In genomic region chr14:23095196-23096108, GRCh38 we compare ENCODE assay signal across 8 cellular contexts. TPM values are rescaled to one million over a fixed set of nuclear protein-coding genes. Genes with fewer than 3 reads are reported as not detected.
DNase-seq lines count a peak whose midpoint lies in the region; TF ChIP-seq lines count a peak whose summit lies in the region.

TSS of gene C14orf119 (plus strand) at chr14:23095505. CDS start at chr14:23097659, 2,154 bp downstream.

- H3F3A ChIP-seq in MM.1S (ENCODE audit: insufficient read depth, low read length) = no peaks in the 10 kb centered on the region

- no peak within 1 kb of the TSS for H3K27ac Mint-ChIP-seq in H9
- no peak within 1 kb of the TSS for H3K27ac Mint-ChIP-seq in activated naive CD4-positive, alpha-beta T cell treated with anti-CD3 and anti-CD28 coated beads, Interleukin-2, amount 10 ng/mL, durations not matched to agents 7 days and 5 days

- H3K79me2 ChIP-seq in H9 (ENCODE audit: insufficient read depth, low read length) = peaks cover 19% of the 10 kb centered on the region
- H3K79me2 ChIP-seq in MM.1S (ENCODE audit: low read length) = peaks cover 61% of the 10 kb centered on the region
- peaks cover 17% of the 10 kb centered on the region for H3K79me2 ChIP-seq in trophoblast cell (ENCODE audit: control insufficient read depth, insufficient read depth, low read length, poor library complexity)

- H3K4me3 ChIP-seq in MM.1S (ENCODE audit: low read length) = peak within 1 kb of the TSS; percentile 86
- peak within 1 kb of the TSS; percentile 98 for H3K4me3 ChIP-seq in trophoblast cell (ENCODE audit: low read depth, low read length)

- H2BK12ac ChIP-seq in H9 (ENCODE audit: insufficient read length, low read depth, low read length) (peak within 1 kb of the TSS; percentile 77), trophoblast cell (ENCODE audit: low read length) (no peak within 1 kb of the TSS)

- peak within 1 kb of the TSS; percentile 97 for H3K14ac ChIP-seq in H9 (ENCODE audit: insufficient read depth, low read length)
- peak within 1 kb of the TSS; percentile 99 for H3K14ac ChIP-seq in trophoblast cell (ENCODE audit: low read length)

- peak within 1 kb of the TSS; percentile 99 for H3K9ac ChIP-seq in H9 (ENCODE audit: extremely low read depth, insufficient read length, low read length)
- H3K9ac ChIP-seq in MM.1S (ENCODE audit: low read length) = peak within 1 kb of the TSS; percentile 95
- H3K9ac ChIP-seq in trophoblast cell (ENCODE audit: low read length) = peak within 1 kb of the TSS; percentile 100

- no peak within 1 kb of the TSS for H3K23ac ChIP-seq in H9 (ENCODE audit: insufficient read length, low read depth, low read length)
- no peak within 1 kb of the TSS for H3K23ac ChIP-seq in trophoblast cell (ENCODE audit: low read length)

- no peak within 1 kb of the TSS for H2AFZ ChIP-seq in H9 (ENCODE audit: low read length)
- peak within 1 kb of the TSS; percentile 74 for H2AFZ ChIP-seq in MM.1S (ENCODE audit: low read length)
- peak within 1 kb of the TSS; percentile 89 for H2AFZ ChIP-seq in trophoblast cell (ENCODE audit: insufficient read depth, low read length, poor library complexity)

- DNase-seq in GM04504 (ENCODE audit: low read depth) (peak; percentile 99), H9 (peak; percentile 99), MM.1S (peak; percentile 97), head of caudate nucleus (peak; percentile 34 to 100 (median 100)), trophoblast cell (peak; percentile 100), DMS153 treated with DMSO at 0.1 percent for 48 hours (lab: John Stamatoyannopoulos, UW; ENCODE audit: unreplicated experiment) (no peak), NCI-H69 (lab: John Stamatoyannopoulos, UW) (no peak)
- DNase-seq in activated naive CD4-positive, alpha-beta T cell treated with anti-CD3 and anti-CD28 coated beads, Interleukin-2, amount 10 ng/mL, durations not matched to agents 7 days and 5 days = peak; percentile 100

- no peak within 1 kb of the TSS; the same call in 1 of the 2 replicates for H3K4ac ChIP-seq in H9 (ENCODE audit: low read depth, low read length)
- peak within 1 kb of the TSS; percentile 99 for H3K4ac ChIP-seq in trophoblast cell (ENCODE audit: low read depth, low read length)

- no peak within 1 kb of the TSS for H2BK20ac ChIP-seq in H9 (ENCODE audit: low read depth, low read length, poor library complexity, severe bottlenecking)

- H3K9me3 ChIP-seq in H9 (ENCODE audit: control insufficient read depth, low read depth, low read length) = no peaks in the 10 kb centered on the region
- no peaks in the 10 kb centered on the region for H3K9me3 ChIP-seq in MM.1S (replicated peaks; ENCODE audit: insufficient read depth, low read length)
- H3K9me3 ChIP-seq in trophoblast cell (ENCODE audit: insufficient read depth, low read depth, low read length) = no peaks in the 10 kb centered on the region

- intact Hi-C loops in head of caudate nucleus (cut with DNase I) = loop anchor here (10.0 kb wide), 1 partner anchor 209 kb away; the partner anchor contains the start of genes BCL2L2 and PPP1R3E

- H3K79me1 ChIP-seq in H9 (ENCODE audit: insufficient read depth, low read depth, low read length, poor library complexity, severe bottlenecking) (peaks cover 5% of the 10 kb centered on the region), trophoblast cell (ENCODE audit: low read length) (peaks cover 12% of the 10 kb centered on the region)

- H3K4me2 ChIP-seq in H9 (ENCODE audit: insufficient read depth, insufficient read length, low read length) (peak within 1 kb of the TSS; percentile 93), MM.1S (ENCODE audit: low read depth, low read length) (peak within 1 kb of the TSS; percentile 76), trophoblast cell (ENCODE audit: low read length) (peak within 1 kb of the TSS; percentile 94)

- no peak within 1 kb of the TSS for H2AK5ac ChIP-seq in H9 (ENCODE audit: insufficient read length, low read length)
- peak within 1 kb of the TSS; percentile 80 for H2AK5ac ChIP-seq in trophoblast cell (ENCODE audit: low read length)

- H3K4me3 Mint-ChIP-seq in H9 = no peak within 1 kb of the TSS
- H3K4me3 Mint-ChIP-seq in activated naive CD4-positive, alpha-beta T cell treated with anti-CD3 and anti-CD28 coated beads, Interleukin-2, amount 10 ng/mL, durations not matched to agents 7 days and 5 days = no peak within 1 kb of the TSS

- H4K91ac ChIP-seq in H9 (ENCODE audit: insufficient read length, low read depth, low read length) = no peak within 1 kb of the TSS
- H4K91ac ChIP-seq in trophoblast cell (ENCODE audit: low read depth, low read length) = peak within 1 kb of the TSS; percentile 97

- H3K4me1 Mint-ChIP-seq in H9 = peaks cover 28% of the 10 kb centered on the region in 2 experiments
- peaks cover 30% of the 10 kb centered on the region for H3K4me1 Mint-ChIP-seq in activated naive CD4-positive, alpha-beta T cell treated with anti-CD3 and anti-CD28 coated beads, Interleukin-2, amount 10 ng/mL, durations not matched to agents 7 days and 5 days

- no peaks in the 10 kb centered on the region for H4K20me1 ChIP-seq in H9 (ENCODE audit: control insufficient read depth, insufficient read depth, insufficient read length)
- no peaks in the 10 kb centered on the region for H4K20me1 ChIP-seq in MM.1S (ENCODE audit: insufficient read depth, low read length)

- peak within 1 kb of the TSS; percentile 98 for H4K12ac ChIP-seq in trophoblast cell (ENCODE audit: low read depth, low read length)

- H3K27me3 Mint-ChIP-seq in H9 (ENCODE audit: low read depth) = no peaks in the 10 kb centered on the region
- H3K27me3 Mint-ChIP-seq in activated naive CD4-positive, alpha-beta T cell treated with anti-CD3 and anti-CD28 coated beads, Interleukin-2, amount 10 ng/mL, durations not matched to agents 7 days and 5 days = no peaks in the 10 kb centered on the region

- H3K23me2 ChIP-seq in H9 (ENCODE audit: insufficient read length, low read depth, low read length, poor library complexity, severe bottlenecking) = peaks cover 6% of the 10 kb centered on the region

- peak within 1 kb of the TSS; percentile 73 for H3K27ac ChIP-seq in H9 (ENCODE audit: insufficient read length, low read depth, low read length)
- peak within 1 kb of the TSS; percentile 84 for H3K27ac ChIP-seq in MM.1S (ENCODE audit: low read length)
- peak within 1 kb of the TSS; percentile 99 for H3K27ac ChIP-seq in trophoblast cell (ENCODE audit: low read depth, low read length)

- H4K5ac ChIP-seq in H9 (ENCODE audit: insufficient read length, low read depth, low read length) = peak within 1 kb of the TSS; percentile 83

- no peak within 1 kb of the TSS for H3T11ph ChIP-seq in H9 (ENCODE audit: low read length)

- CTCF ChIA-PET in activated naive CD4-positive, alpha-beta T cell treated with anti-CD3 and anti-CD28 coated beads, Interleukin-2, amount 10 ng/mL, durations not matched to agents 7 days and 5 days (lab: Charles Lee) = interaction anchor here (0.6 to 2.8 kb wide), 11 partner anchors 9 to 236 kb away, joined by 3 to 26 read pairs (median 5); no protein-coding TSS in a partner anchor

- no peak within 1 kb of the TSS for H2BK120ac ChIP-seq in H9 (ENCODE audit: low read depth, low read length, poor library complexity, severe bottlenecking)
- peak within 1 kb of the TSS; percentile 95 for H2BK120ac ChIP-seq in trophoblast cell (ENCODE audit: insufficient read depth, low read length, poor library complexity)

- WGBS in H9 (ENCODE audit: extremely low coverage, insufficient read length, low lambda C conversion rate) = no CpG with 5 or more reads among the region's 46 CpGs
- no CpG with 5 or more reads among the region's 46 CpGs for WGBS in trophoblast cell (ENCODE audit: extremely low coverage, insufficient coverage, insufficient read length)

- H3K4me1 ChIP-seq in H9 (ENCODE audit: insufficient read depth, low read length) (peaks cover 2% of the 10 kb centered on the region; the same call in 1 of the 2 replicates), MM.1S (ENCODE audit: low read length) (no peaks in the 10 kb centered on the region), trophoblast cell (ENCODE audit: control insufficient read depth in 1 of 2, insufficient read depth in 2 of 2, low read length in 2 of 2) (peaks cover 5 to 9% of the 10 kb centered on the region in 2 experiments)

- H2BK15ac ChIP-seq in H9 (ENCODE audit: low read depth, low read length) = 0 out of 2 replicates have a peak within 1 kb of the TSS, but pooled peaks have one; percentile 68

- H3K56ac ChIP-seq in H9 (ENCODE audit: insufficient read length, low read depth, low read length) = peak within 1 kb of the TSS; percentile 52

- peaks cover 27 to 53% (median 49%) of the 10 kb centered on the region in 3 experiments for H3K36me3 Mint-ChIP-seq in H9 (ENCODE audit: insufficient read depth in 1 of 3, low read depth in 3 of 3)
- H3K36me3 Mint-ChIP-seq in activated naive CD4-positive, alpha-beta T cell treated with anti-CD3 and anti-CD28 coated beads, Interleukin-2, amount 10 ng/mL, durations not matched to agents 7 days and 5 days = peaks cover 42% of the 10 kb centered on the region

- H3K27me3 ChIP-seq in H9 (ENCODE audit: insufficient read depth, low read length) = no peaks in the 10 kb centered on the region
- H3K27me3 ChIP-seq in MM.1S (replicated peaks; ENCODE audit: insufficient read depth, low read length) = no peaks in the 10 kb centered on the region
- H3K27me3 ChIP-seq in trophoblast cell (ENCODE audit: insufficient read depth, low read length) = no peaks in the 10 kb centered on the region

- H3K9me2 ChIP-seq in MM.1S (replicated peaks; ENCODE audit: insufficient read depth, low read length) = no peaks in the 10 kb centered on the region

- H3K36me3 ChIP-seq in MM.1S (replicated peaks; ENCODE audit: insufficient read depth, low read length) (no peaks in the 10 kb centered on the region; the same call in 1 of the 2 replicates), trophoblast cell (ENCODE audit: control insufficient read depth in 1 of 2, insufficient read depth in 2 of 2, low read length in 2 of 2) (peaks cover 7 to 19% of the 10 kb centered on the region in 2 experiments)

- no peak for TF ChIP-seq CTCF in H9 (conservative IDR thresholded peaks at IDR 0.05)
- no peak for TF ChIP-seq CTCF in MM.1S (IDR thresholded peaks at IDR 0.05; ENCODE audit: low read length)

- no peaks in the 10 kb centered on the region for H3K9me3 Mint-ChIP-seq in H9
- no peaks in the 10 kb centered on the region for H3K9me3 Mint-ChIP-seq in activated naive CD4-positive, alpha-beta T cell treated with anti-CD3 and anti-CD28 coated beads, Interleukin-2, amount 10 ng/mL, durations not matched to agents 7 days and 5 days

- H2BK5ac ChIP-seq in H9 (ENCODE audit: insufficient read length, low read length) (peak within 1 kb of the TSS; percentile 74), trophoblast cell (ENCODE audit: low read depth, low read length, poor library complexity) (peak within 1 kb of the TSS; percentile 98)

- no peak within 1 kb of the TSS for H4K8ac ChIP-seq in H9 (replicated peaks; ENCODE audit: insufficient read length, low read depth, low read length)
- peak within 1 kb of the TSS; percentile 99 for H4K8ac ChIP-seq in trophoblast cell (ENCODE audit: low read depth, low read length)

- peak within 1 kb of the TSS; percentile 99 for H3K18ac ChIP-seq in H9 (ENCODE audit: insufficient read length, low read depth, low read length)
- peak within 1 kb of the TSS; percentile 100 for H3K18ac ChIP-seq in trophoblast cell (ENCODE audit: low read length)

RNA-seq across cellular contexts. Expression of gene C14orf119, which starts in this region (rescaled TPM):
- 65.1 and 66.9 TPM in 2 replicates for total RNA-seq in H9 (2021)
- 40.8 and 43.3 TPM in 2 replicates for polyA plus RNA-seq in trophoblast cell (2013)

Comparison
In these comparisons a context has a peak if more than half of its experiments do, and no peak if none do; other contexts are left out.
1. DNase-seq: peak in GM04504 (single experiment), H9 (single experiment), MM.1S (single experiment), activated naive CD4-positive, alpha-beta T cell treated with anti-CD3 and anti-CD28 coated beads, Interleukin-2, amount 10 ng/mL, durations not matched to agents 7 days and 5 days (single experiment), head of caudate nucleus (42 of 42) and trophoblast cell (2 of 2); none in DMS153 treated with DMSO at 0.1 percent for 48 hours (single experiment) and NCI-H69 (single experiment).
2. Peak in every context shown above with its lines, with median percentiles within 50 percentile points of each other: H3K27ac ChIP-seq, H3K4me2 ChIP-seq and H3K9ac ChIP-seq.